In genomic region chr17:69175812-69176517, GRCh38 we compare ENCODE assay signal across 9 cellular contexts. TPM values are rescaled to one million over a fixed set of nuclear protein-coding genes. Genes with fewer than 3 reads are reported as not detected.
A peak's percentile ranks its signal among the peaks of the same experiment; 100 is the strongest.
DNase-seq lines count a peak whose midpoint lies in the region; ATAC-seq, FAIRE-seq and TF ChIP-seq lines count a peak whose summit lies in the region.
"Had no signal": no experiment of that assay in that cellular context is flagged by ENCODE, and none has a peak within 500 bp of the region (broad histone marks: within the 10 kb centered on the region; RNA-seq: fewer than 3 reads in every experiment).

No MANE protein-coding gene starts in this region.

- no peaks in the 10 kb centered on the region for H3K36me3 ChIP-seq in astrocyte (ENCODE audit: insufficient read depth, low read length)

- H4K20me1 ChIP-seq in astrocyte (ENCODE audit: insufficient read depth, low read length): no peaks in the 10 kb centered on the region

- no peaks in the 10 kb centered on the region for H3K36me3 Mint-ChIP-seq in astrocyte (ENCODE audit: low read depth, unreplicated experiment)

- no peak overlapping the region for H3K4me3 ChIP-seq in astrocyte (ENCODE audit: insufficient read depth, low read depth, low read length)

- peak overlapping the region; percentile 79 for H3K27ac ChIP-seq in astrocyte (ENCODE audit: low read depth, low read length)
- no peak overlapping the region for H3K27ac ChIP-seq in substantia nigra (ENCODE audit: low read depth, low read length, poor library complexity, severe bottlenecking)

- H3K9me3 ChIP-seq in astrocyte (ENCODE audit: insufficient read depth, low read depth, low read length): no peaks in the 10 kb centered on the region

- no peaks in the 10 kb centered on the region for H3K27me3 ChIP-seq in astrocyte (ENCODE audit: insufficient read depth, low read length)

- H3K4me1 ChIP-seq in astrocyte (ENCODE audit: insufficient read depth, low read length): peaks cover 8% of the 10 kb centered on the region

- H3K27me3 Mint-ChIP-seq in astrocyte (ENCODE audit: low read depth, unreplicated experiment): no peaks in the 10 kb centered on the region

- no peak for FAIRE-seq in astrocyte (lab: Jason Lieb, UNC)

- H3K9ac ChIP-seq in astrocyte (ENCODE audit: low read length): peak overlapping the region; percentile 44

- TF ChIP-seq CTCF in astrocyte (IDR thresholded peaks at IDR 0.05; ENCODE audit: insufficient read depth, low read depth, low read length): no peak

- H3K27ac Mint-ChIP-seq in astrocyte (ENCODE audit: unreplicated experiment): peak overlapping the region; percentile 42

- intact Hi-C loops in left colon (cut with DNase I, micrococcal nuclease): no loop called here

- H3K4me2 ChIP-seq in astrocyte (ENCODE audit: low read length): peak overlapping the region; percentile 59

- peak overlapping the region; percentile 12 for H2AFZ ChIP-seq in astrocyte (ENCODE audit: low read depth, low read length)

- no peak overlapping the region for H3K4me3 Mint-ChIP-seq in astrocyte (ENCODE audit: unreplicated experiment)

- H3K79me2 ChIP-seq in astrocyte (ENCODE audit: insufficient read depth, low read length): no peaks in the 10 kb centered on the region

- peaks cover 7% of the 10 kb centered on the region for H3K4me1 Mint-ChIP-seq in astrocyte (ENCODE audit: low read depth, unreplicated experiment)

- H3K9me3 Mint-ChIP-seq in astrocyte (ENCODE audit: unreplicated experiment): no peaks in the 10 kb centered on the region

- DNase-seq in AG08395 (ENCODE audit: low spot score) (peak; percentile 2), HS-5 (ENCODE audit: low read depth) (peak; percentile 63), astrocyte (ENCODE audit: low read depth) (peak; percentile 87), left colon (no peak), substantia nigra (lab: John Stamatoyannopoulos, UW) (no peak)
- no peak for DNase-seq in effector CD8-positive, alpha-beta T cell (lab: John Stamatoyannopoulos, UW)
- DNase-seq: NCI-H524 had no signal

- ATAC-seq in left colon (peak; percentile 49), GM19395 (IDR thresholded peaks at IDR 0.05; ENCODE audit: unreplicated experiment) (no peak), GM18867 (IDR thresholded peaks at IDR 0.05; ENCODE audit: unreplicated experiment) (no peak)

RNA-seq across cellular contexts. Expression of gene ABCA6, which starts 34.3 kb away (rescaled TPM):
- total RNA-seq in astrocyte (not detected in 2 replicates), left colon (1 to 10 TPM; 5.7 to 9.0 TPM)

RNA-seq across cellular contexts. Expression of gene ABCA10, which starts 52.7 kb away (rescaled TPM):
- total RNA-seq in astrocyte: 0.20 and 0.75 TPM in 2 replicates
- total RNA-seq in left colon: 1 to 10 TPM; 2.7 to 7.7 TPM

Comparison
In these comparisons a context has a peak if more than half of its experiments do, and no peak if none do; other contexts are left out.
1. DNase-seq: peak in AG08395 (single experiment), HS-5 (single experiment) and astrocyte (single experiment); none in left colon (0 of 2), substantia nigra (0 of 49) and effector CD8-positive, alpha-beta T cell (single experiment).